Comparison of ENCODE assay signal across 15 cellular contexts in the genomic region with DNA sequence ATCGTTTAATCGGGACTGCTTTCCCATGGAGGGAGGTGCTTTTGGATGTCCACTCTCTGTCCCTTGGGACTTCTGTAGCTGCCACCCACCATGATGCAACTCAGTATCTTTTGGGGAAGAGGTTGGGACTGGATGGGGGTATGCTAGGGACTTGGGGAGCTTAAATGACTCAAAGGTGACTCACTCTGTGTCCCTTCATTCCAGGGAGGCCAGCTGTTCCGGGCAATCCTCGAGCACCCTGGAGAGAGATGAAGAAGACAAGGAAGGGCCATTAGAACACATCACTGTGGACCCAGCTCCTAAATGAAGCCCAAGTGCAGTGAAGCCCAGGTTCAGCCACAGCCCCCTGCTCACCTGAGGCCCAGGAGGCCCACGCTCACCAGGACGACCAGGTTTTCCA. TPM values are rescaled to one million over a fixed set of nuclear protein-coding genes. Genes with fewer than 3 reads are reported as not detected.
DNase-seq lines count a peak whose midpoint lies in the region; ATAC-seq and TF ChIP-seq lines count a peak whose summit lies in the region.
"Had no signal": no experiment of that assay in that cellular context is flagged by ENCODE, and none has a peak within 500 bp of the region (broad histone marks: within the 10 kb centered on the region; RNA-seq: fewer than 3 reads in every experiment).

No MANE protein-coding gene starts in this region.

- ATAC-seq in Right ventricle myocardium inferior (no peak), left cardiac atrium (no peak), HG02852 (IDR thresholded peaks at IDR 0.05; ENCODE audit: unreplicated experiment) (no peak)
- ATAC-seq: stimulated activated naive CD8-positive, alpha-beta T cell treated with anti-CD3 and anti-CD28 coated beads, Interleukin-15, amount 100 ng/mL, for 72 hours; T-cell had no signal

- H3K79me2 ChIP-seq in osteoblast (ENCODE audit: insufficient read depth, low read length), result peaks cover 96% of the 10 kb centered on the region

- H4K20me1 ChIP-seq in osteoblast (ENCODE audit: insufficient read depth, low read length), result peaks cover 85% of the 10 kb centered on the region

- H3K4me1 ChIP-seq in osteoblast (ENCODE audit: insufficient read depth, low read length) (peaks cover 62% of the 10 kb centered on the region), spleen (peaks cover 0 to 52% (median 26%) of the 10 kb centered on the region in 6 donors)

- no peaks in the 10 kb centered on the region for H3K27me3 ChIP-seq in osteoblast (ENCODE audit: insufficient read depth, low read length)
- peaks cover 0 to 45% (median 25%) of the 10 kb centered on the region in 7 donors for H3K27me3 ChIP-seq in spleen (replicated peaks in 1 of 7)

- TF ChIP-seq CTCF in coronary artery (IDR thresholded peaks at IDR 0.05) (no peak), osteoblast (IDR thresholded peaks at IDR 0.05; ENCODE audit: extremely low read depth, low read depth, low read length) (no peak), spleen (IDR thresholded peaks at IDR 0.05 in 8 of 11, conservative IDR thresholded peaks at IDR 0.05 in 3 of 11) (no peak)

- peak overlapping the region; percentile 86 for H3K4me2 ChIP-seq in osteoblast (ENCODE audit: insufficient read depth, low read length)

- intact Hi-C loops in Right ventricle myocardium inferior (cut with DNase I), result no loop called here
- intact Hi-C loops in left cardiac atrium (cut with DNase I), result no loop called here
- intact Hi-C loops in spleen (cut with DNase I; ENCODE audit: low total_unique reads), result no loop called here

- peaks cover 80% of the 10 kb centered on the region for H3K36me3 ChIP-seq in osteoblast (ENCODE audit: insufficient read depth, low read length)
- H3K36me3 ChIP-seq in spleen, result peaks cover 0 to 63% (median 1%) of the 10 kb centered on the region in 6 donors

- TF ChIP-seq POLR2A in spleen (IDR thresholded peaks at IDR 0.05), result no peak

- H3K9me3 ChIP-seq in osteoblast (ENCODE audit: low read depth, low read length) (no peaks in the 10 kb centered on the region), spleen (no peaks in the 10 kb centered on the region)

- H2AFZ ChIP-seq in osteoblast (ENCODE audit: low read length), result no peak overlapping the region

- DNase-seq in Right ventricle myocardium inferior (ENCODE audit: missing footprints), result peak; percentile 22
- no peak for DNase-seq in left cardiac atrium
- no peak for DNase-seq in coronary artery (ENCODE audit: low spot score)
- peak; percentile 91 for DNase-seq in osteoblast (ENCODE audit: insufficient read length, low spot score, missing footprints)
- no peak for DNase-seq in spleen
- no peak for DNase-seq in COR-L47 (lab: John Stamatoyannopoulos, UW)
- no peak for DNase-seq in DMS153 (lab: John Stamatoyannopoulos, UW)
- DNase-seq: 8988T; activated naive CD4-positive, alpha-beta T cell treated with Interleukin-2 at 50 U/mL for 16 hours; Karpas-422; kidney glomerular epithelial cell; stimulated activated CD4-positive, alpha-beta T cell treated with anti-CD3 and anti-CD28 coated beads, Interleukin-4, amount 100 ng/mL, for 1 hour; stimulated activated naive CD8-positive, alpha-beta T cell treated with anti-CD3 and anti-CD28 coated beads, Interleukin-15, amount 100 ng/mL, for 72 hours; T-cell had no signal

- H3K4me3 ChIP-seq in coronary artery, result peak overlapping the region; percentile 18
- H3K4me3 ChIP-seq in osteoblast (ENCODE audit: insufficient read depth, low read length), result peak overlapping the region; percentile 99
- no peak overlapping the region for H3K4me3 ChIP-seq in spleen

- H3K27ac ChIP-seq in coronary artery (peak overlapping the region; percentile 92 to 97), osteoblast (ENCODE audit: low read depth, low read length) (peak overlapping the region; percentile 96), spleen (peak overlapping the region in 1 of 8 donors; percentile 13)

- 77 to 95% (median 83%) methylated on average over 4 to 6 of the region's 6 CpGs for WGBS in spleen, 5 donors

RNA-seq across cellular contexts. Expression of a gene that starts 4.6 kb away (rescaled TPM):
- total RNA-seq in Right ventricle myocardium inferior (28.2 TPM), left cardiac atrium (100 to 1,000 TPM; 106 to 151 TPM), osteoblast (6,718 and 8,987 TPM in 2 replicates), spleen (100 to 1,000 TPM in 2 of 7 donors, 10 to 100 TPM in 4, 1 to 10 TPM in 1; 7.4 to 458 (median 65.4) TPM)
- polyA plus RNA-seq in spleen, result 10 to 100 TPM in 2 of 3 donors, 1 to 10 TPM in 1; 7.1 to 24.0 (median 11.3) TPM

RNA-seq across cellular contexts. Expression of a gene that starts 31.0 kb away (rescaled TPM):
- total RNA-seq in Right ventricle myocardium inferior, result 151 TPM
- 100 to 1,000 TPM in 1 of 2 donors, 10 to 100 TPM in 1; 96.3 to 131 TPM for total RNA-seq in left cardiac atrium
- total RNA-seq in osteoblast, result 0.29 TPM in 1 of 2 replicates, not detected in the other
- 1 to 10 TPM in 6 of 7 donors, not detected in 1; 1.2 to 4.7 (median 2.7) TPM for total RNA-seq in spleen
- 1 to 10 TPM; 3.7 to 5.9 (median 5.7) TPM for polyA plus RNA-seq in spleen

RNA-seq across cellular contexts. Expression of a gene that starts 46.3 kb away (rescaled TPM):
- total RNA-seq in Right ventricle myocardium inferior (38.4 TPM), left cardiac atrium (10 to 100 TPM; 35.8 to 43.4 TPM), osteoblast (44.2 and 48.9 TPM in 2 replicates), spleen (100 to 1,000 TPM in 4 of 7 donors, 10 to 100 TPM in 3; 54.1 to 136 (median 112) TPM)
- 100 to 1,000 TPM in 1 of 3 donors, 10 to 100 TPM in 2; 30.0 to 105 (median 40.9) TPM for polyA plus RNA-seq in spleen

Comparison
In these comparisons a context has a peak if more than half of its experiments do, and no peak if none do; other contexts are left out.
1. DNase-seq: peak in Right ventricle myocardium inferior (single experiment) and osteoblast (single experiment); none in left cardiac atrium (single experiment), coronary artery (single experiment), spleen (single experiment), COR-L47 (single experiment) and DMS153 (single experiment).
2. H3K4me3 ChIP-seq: peak in coronary artery (single experiment) and osteoblast (single experiment); none in spleen (0 of 8).
3. RNA of a gene that starts 4.6 kb away (total RNA-seq): 6,718 to 8,987 TPM in osteoblast; 106 to 151 TPM in left cardiac atrium, 7.4 to 458 TPM in spleen and 28.2 TPM in Right ventricle myocardium inferior (single experiment); every median in the first group is over 10 times any median in the second.
4. RNA of a gene that starts 31.0 kb away (total RNA-seq): 151 TPM in Right ventricle myocardium inferior (single experiment) and 96.3 to 131 TPM in left cardiac atrium; 1.2 to 4.7 TPM in spleen and 0.29 TPM in osteoblast; every median in the first group is over 10 times any median in the second.